Comparison of ENCODE assay signal across 1 cellular context in genomic region chr6:143969077-143969476, GRCh38.
TF ChIP-seq lines count a peak whose summit lies in the region.

No MANE protein-coding gene starts in this region.

TF ChIP-seq in K562, 482 proteins besides CTCF, POLR2A, EP300 and RAD21 (continued from another document):
- no peak for TF ChIP-seq PTRF (tag; IDR thresholded peaks at IDR 0.05)
- no peak for TF ChIP-seq GTF2E2 (tag; IDR thresholded peaks at IDR 0.05)
- no peak for TF ChIP-seq MEF2A (IDR thresholded peaks at IDR 0.05; ENCODE audit: control insufficient read depth, low read depth, low read length)
- no peak for TF ChIP-seq ARID4B (CRISPR knock-in tag; IDR thresholded peaks at IDR 0.05)
- TF ChIP-seq BACH1 (tag; IDR thresholded peaks at IDR 0.05), result no peak
- no peak for TF ChIP-seq SRSF1 (IDR thresholded peaks at IDR 0.05; ENCODE audit: low read depth, low read length)
- 0 out of 2 replicates have a peak, but pooled peaks have one; percentile 15 for TF ChIP-seq SMAD4 (CRISPR knock-in tag; conservative IDR thresholded peaks at IDR 0.05)
- 0 out of 2 replicates have a peak, but pooled peaks have one; percentile 13 for TF ChIP-seq ZNF316 (IDR thresholded peaks at IDR 0.05)
- no peak for TF ChIP-seq ZNF133 (CRISPR knock-in tag; IDR thresholded peaks at IDR 0.05)
- 0 out of 2 replicates have a peak, but pooled peaks have one; percentile 16 for TF ChIP-seq POLR2AphosphoS5 (IDR thresholded peaks at IDR 0.05; ENCODE audit: control insufficient read depth, insufficient read depth, low read depth, low read length)
- 0 out of 2 replicates have a peak, but pooled peaks have one; percentile 1 for TF ChIP-seq TFE3 (CRISPR knock-in tag; IDR thresholded peaks at IDR 0.05)
- peak; percentile 59 for TF ChIP-seq CBFA2T3 (IDR thresholded peaks at IDR 0.05)
- 0 out of 2 replicates have a peak, but pooled peaks have one; percentile 21 for TF ChIP-seq TCF3 (CRISPR knock-in tag; IDR thresholded peaks at IDR 0.05)
- TF ChIP-seq CC2D1A (IDR thresholded peaks at IDR 0.05), result no peak
- no peak for TF ChIP-seq NCOA2 (IDR thresholded peaks at IDR 0.05; ENCODE audit: partially characterized antibody in 2 of 2)
- 0 out of 2 replicates have a peak, but pooled peaks have one; percentile 24 for TF ChIP-seq GATA2 (CRISPR knock-in tag; IDR thresholded peaks at IDR 0.05)
- TF ChIP-seq TEAD4 (IDR thresholded peaks at IDR 0.05; ENCODE audit: low read length), result peak; percentile 55; the same call in 1 of the 2 replicates
- no peak for TF ChIP-seq TEAD4 (CRISPR knock-in tag; IDR thresholded peaks at IDR 0.05; ENCODE audit: borderline replicate concordance)
- no peak for TF ChIP-seq FOXA1 (IDR thresholded peaks at IDR 0.05; ENCODE audit: borderline replicate concordance)
- TF ChIP-seq ZNF311 (CRISPR knock-in tag; IDR thresholded peaks at IDR 0.05), result peak; percentile 33; the same call in 1 of the 2 replicates
